ENCODE assay signal across 10 cellular contexts in genomic region chr6:84762220-84762940, GRCh38. TPM values are rescaled to one million over a fixed set of nuclear protein-coding genes. Genes with fewer than 3 reads are reported as not detected.
DNase-seq lines count a peak whose midpoint lies in the region; ATAC-seq and TF ChIP-seq lines count a peak whose summit lies in the region.
"Had no signal": no experiment of that assay in that cellular context is flagged by ENCODE, and none has a peak within 500 bp of the region (broad histone marks: within the 10 kb centered on the region; RNA-seq: fewer than 3 reads in every experiment).

No MANE protein-coding gene starts in this region.

- DNase-seq in ELF-1 (ENCODE audit: low read depth, low spot score) (peak; percentile 64), SHP77 treated with DMSO at 0.1 percent for 48 hours (lab: John Stamatoyannopoulos, UW) (peak; percentile 38), psoas muscle (no peak), HPDE6-E6E7 (ENCODE audit: extremely low spot score) (no peak)
- no peak for DNase-seq in activated effector memory CD4-positive, alpha-beta T cell treated with Interleukin-2 at 50 U/mL for 16 hours
- DNase-seq in stimulated activated CD4-positive, alpha-beta T cell treated with anti-CD3 and anti-CD28 coated beads, Interleukin-12 subunit alpha, Interleukin-12 subunit beta, amount 100 ng/mL, for 4 hours = no peak
- DNase-seq in effector CD4-positive, alpha-beta T cell = no peak
- DNase-seq: anterior cingulate cortex had no signal

- peak overlapping the region; percentile 70 to 98 (median 92) for H3K27ac ChIP-seq in gastroesophageal sphincter
- H3K27ac ChIP-seq in psoas muscle = peak overlapping the region; percentile 75

- TF ChIP-seq CTCF in gastroesophageal sphincter (IDR thresholded peaks at IDR 0.05) (peak in 2 of 4 experiments; percentile 21 to 31), psoas muscle (IDR thresholded peaks at IDR 0.05) (no peak)

- WGBS in gastroesophageal sphincter (ENCODE audit: low coverage in 1 of 2), 2 donors = 51 to 54% methylated on average over 7 to 9 of the region's 36 CpGs
- WGBS in psoas muscle, 3 donors = 9 to 17% (median 10%) methylated on average over 36 of the region's 36 CpGs

- intact Hi-C loops in psoas muscle (cut with DNase I) = no loop called here

- H3K4me1 ChIP-seq in gastroesophageal sphincter = peaks cover 0 to 33% (median 0%) of the 10 kb centered on the region in 3 donors
- no peaks in the 10 kb centered on the region for H3K4me1 ChIP-seq in psoas muscle

- TF ChIP-seq EP300 in gastroesophageal sphincter (IDR thresholded peaks at IDR 0.05) = no peak

- H3K4me3 ChIP-seq in gastroesophageal sphincter (peak overlapping the region; percentile 46 to 63), psoas muscle (peak overlapping the region; percentile 65)

- H3K27me3 ChIP-seq in gastroesophageal sphincter (peaks cover 92% of the 10 kb centered on the region), psoas muscle (ENCODE audit: insufficient read depth in 3 of 3, low read length in 2 of 3) (peaks cover 0 to 56% (median 33%) of the 10 kb centered on the region in 3 donors)

- TF ChIP-seq POLR2A in gastroesophageal sphincter (IDR thresholded peaks at IDR 0.05) = no peak

- peaks cover 0 to 5% (median 0%) of the 10 kb centered on the region in 3 donors for H3K9me3 ChIP-seq in gastroesophageal sphincter
- H3K9me3 ChIP-seq in psoas muscle = no peaks in the 10 kb centered on the region

- no peak for ATAC-seq in gastroesophageal sphincter
- ATAC-seq in psoas muscle = peak in 1 of 4 donors; percentile 28

- H3K36me3 ChIP-seq in gastroesophageal sphincter = no peaks in the 10 kb centered on the region
- no peaks in the 10 kb centered on the region for H3K36me3 ChIP-seq in psoas muscle (ENCODE audit: insufficient read depth in 1 of 2, low read depth in 1 of 2)

RNA-seq across cellular contexts. Expression of gene TBX18, which starts 2.0 kb away (rescaled TPM):
- 10 to 100 TPM in 2 of 4 donors, 1 to 10 TPM in 2; 1.6 to 19.3 (median 9.5) TPM for total RNA-seq in gastroesophageal sphincter
- 1 to 10 TPM in 1 of 4 donors, under 1 TPM in 3; 0.24 to 1.0 (median 0.91) TPM for total RNA-seq in psoas muscle
- under 1 TPM; 0.40 to 0.55 (median 0.53) TPM for polyA plus RNA-seq in psoas muscle
- total RNA-seq: T-helper 1 cell treated with Interleukin-12 subunit alpha and Interleukin-12 subunit beta and Interleukin-4 antibody, amounts not matched to agents 30 ng/mL and 1 ng/mL, for 36 hours had no signal

Comparison
In these comparisons a context has a peak if more than half of its experiments do, and no peak if none do; other contexts are left out.
1. DNase-seq: peak in ELF-1 (single experiment) and SHP77 treated with DMSO at 0.1 percent for 48 hours (single experiment); none in psoas muscle (0 of 2), activated effector memory CD4-positive, alpha-beta T cell treated with Interleukin-2 at 50 U/mL for 16 hours (single experiment), stimulated activated CD4-positive, alpha-beta T cell treated with anti-CD3 and anti-CD28 coated beads, Interleukin-12 subunit alpha, Interleukin-12 subunit beta, amount 100 ng/mL, for 4 hours (single experiment), effector CD4-positive, alpha-beta T cell (single experiment) and HPDE6-E6E7 (single experiment).